2 cellular contexts compared by ENCODE assay signal in the genomic region with DNA sequence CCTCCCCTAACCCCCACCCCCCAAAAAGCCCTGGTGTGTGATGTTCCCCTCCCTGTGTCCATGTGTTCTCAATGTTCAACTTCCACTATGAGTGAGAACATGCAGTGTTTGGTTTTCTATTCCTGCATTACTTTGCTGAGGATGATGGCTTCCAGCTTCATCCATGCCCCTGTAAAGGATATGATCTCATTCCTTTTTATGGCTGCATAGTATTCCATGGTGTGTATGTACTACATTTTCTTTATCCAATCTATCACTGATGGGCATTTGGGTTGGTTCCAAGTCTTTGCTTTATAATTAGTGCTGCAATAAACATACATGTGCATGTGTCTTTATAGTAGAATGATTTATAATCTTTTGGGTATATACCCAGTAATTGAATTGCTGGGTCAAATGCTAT.
TF ChIP-seq lines count a peak whose summit lies in the region.

No MANE protein-coding gene starts in this region.

TF ChIP-seq in HEK293, 187 proteins besides CTCF, POLR2A, EP300 and RAD21:
- peak; percentile 59 for TF ChIP-seq ZNF146 (tag by site-specific recombination; IDR thresholded peaks at IDR 0.05)

TF ChIP-seq in K562, 482 proteins besides CTCF, POLR2A, EP300 and RAD21:
- peak; percentile 78 for TF ChIP-seq ZNF146 (CRISPR knock-in tag; IDR thresholded peaks at IDR 0.05; ENCODE audit: unreplicated experiment)
